In the genomic region with DNA sequence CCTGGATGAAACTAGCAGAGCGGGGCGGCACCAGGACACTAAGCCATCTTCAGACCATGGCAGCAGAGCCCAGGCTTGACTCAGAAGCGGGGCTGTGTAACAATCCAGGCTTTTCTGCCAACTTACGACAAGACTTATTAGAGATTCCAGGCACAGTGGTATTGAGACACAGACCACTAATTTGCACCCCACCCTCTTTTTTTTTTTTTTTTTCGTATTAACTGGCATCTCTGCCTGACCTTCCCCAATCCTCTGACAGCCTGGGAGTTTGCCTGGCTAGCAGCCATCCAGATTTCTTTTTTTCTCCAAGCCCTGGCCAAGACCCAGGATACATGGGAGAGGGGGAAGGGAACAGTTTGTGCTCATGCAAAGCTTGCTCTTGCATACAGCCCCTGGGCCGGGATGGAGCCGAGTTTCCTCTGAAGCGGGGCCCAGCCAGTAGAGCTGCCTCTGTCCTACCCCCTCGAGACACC, we compare ENCODE assay signal across 15 cellular contexts.
A peak's percentile ranks its signal among the peaks of the same experiment; 100 is the strongest.
DNase-seq lines count a peak whose midpoint lies in the region; ATAC-seq and TF ChIP-seq lines count a peak whose summit lies in the region.
"Had no signal": no experiment of that assay in that cellular context is flagged by ENCODE, and none has a peak within 500 bp of the region (broad histone marks: within the 10 kb centered on the region; RNA-seq: fewer than 3 reads in every experiment).

No MANE protein-coding gene starts in this region.

- ATAC-seq in left cardiac atrium (peak; percentile 78 to 80), HG03521 (IDR thresholded peaks at IDR 0.05; ENCODE audit: unreplicated experiment) (no peak)
- ATAC-seq in activated naive CD4-positive, alpha-beta T cell treated with anti-CD3 and anti-CD28 coated beads, Interleukin-2, amount 50 U/mL, for 72 hours: no peak

- H3K27ac ChIP-seq in GM23248: no peak overlapping the region
- no peak overlapping the region for H3K27ac ChIP-seq in adrenal gland
- no peak overlapping the region for H3K27ac ChIP-seq in neural progenitor cell

- no peaks in the 10 kb centered on the region for H3K79me2 ChIP-seq in GM23248 (ENCODE audit: insufficient read depth)
- H3K79me2 ChIP-seq in neural progenitor cell (ENCODE audit: low read depth): no peaks in the 10 kb centered on the region

- in situ Hi-C loops in GM23248 (cut with MboI): no loop called here

- DNase-seq in GM23248 (peak; percentile 56), adrenal gland (peak; percentile 22 to 65 (median 48)), left cardiac atrium (peak; percentile 61), renal cortical epithelial cell (ENCODE audit: low read depth) (peak; percentile 52), NCI-H226 (no peak), neural progenitor cell (ENCODE audit: low spot score) (no peak)
- DNase-seq in activated naive CD4-positive, alpha-beta T cell treated with anti-CD3 and anti-CD28 coated beads, Interleukin-2, amount 50 U/mL, for 72 hours (ENCODE audit: low spot score in 2 of 2): no peak
- DNase-seq: stimulated activated CD4-positive, alpha-beta T cell treated with anti-CD3 and anti-CD28 coated beads, Interleukin-4, amount 100 ng/mL, for 1 hour had no signal

- H3F3A ChIP-seq in GM23248 (ENCODE audit: insufficient read depth): no peaks in the 10 kb centered on the region
- H3F3A ChIP-seq in neural progenitor cell (ENCODE audit: low read depth): no peaks in the 10 kb centered on the region

- 0 out of 2 replicates have a peak, but pooled peaks cover 4% of the 10 kb centered on the region for H3K27me3 ChIP-seq in GM23248 (replicated peaks; ENCODE audit: insufficient read depth)
- H3K27me3 ChIP-seq in adrenal gland: no peaks in the 10 kb centered on the region
- H3K27me3 ChIP-seq in neural progenitor cell: peaks cover 3% of the 10 kb centered on the region

- H3K4me3 ChIP-seq in GM23248 (no peak overlapping the region), adrenal gland (no peak overlapping the region), neural progenitor cell (no peak overlapping the region)
- H3K4me3 ChIP-seq: thoracic aorta had no signal

- H3K36me3 ChIP-seq in GM23248 (ENCODE audit: low read depth) (no peaks in the 10 kb centered on the region), adrenal gland (replicated peaks in 1 of 2) (no peaks in the 10 kb centered on the region), neural progenitor cell (no peaks in the 10 kb centered on the region)
- H3K36me3 ChIP-seq: thoracic aorta had no signal

- WGBS in GM23248 (ENCODE audit: low coverage in 1 of 2, low lambda C conversion rate in 2 of 2, missing lambda C conversion rate in 2 of 2), 2 experiments: 5 to 8% methylated on average over 9 of the region's 9 CpGs
- WGBS in adrenal gland, 4 donors: 48 to 60% (median 56%) methylated on average over 8 to 9 of the region's 9 CpGs

- H3K9ac ChIP-seq in GM23248 (no peak overlapping the region), neural progenitor cell (no peak overlapping the region)

- H3K36me3 Mint-ChIP-seq in activated naive CD4-positive, alpha-beta T cell treated with anti-CD3 and anti-CD28 coated beads, Interleukin-2, amount 50 U/mL, for 72 hours: no peaks in the 10 kb centered on the region
- no peaks in the 10 kb centered on the region for H3K36me3 Mint-ChIP-seq in neural progenitor cell
- H3K36me3 Mint-ChIP-seq: immature natural killer cell, T-cell had no signal

- H2AFZ ChIP-seq in GM23248 (no peak overlapping the region), neural progenitor cell (replicated peaks) (no peak overlapping the region)

- H3K9me3 ChIP-seq in GM23248 (ENCODE audit: low read depth): no peaks in the 10 kb centered on the region
- no peaks in the 10 kb centered on the region for H3K9me3 ChIP-seq in adrenal gland (replicated peaks in 1 of 3)
- no peaks in the 10 kb centered on the region for H3K9me3 ChIP-seq in neural progenitor cell (ENCODE audit: low read depth)
- H3K9me3 ChIP-seq: thoracic aorta had no signal

- peaks cover 3% of the 10 kb centered on the region for H3K4me1 Mint-ChIP-seq in neural progenitor cell

- H4K20me1 ChIP-seq in GM23248 (ENCODE audit: insufficient read depth) (no peaks in the 10 kb centered on the region), neural progenitor cell (ENCODE audit: low read depth) (no peaks in the 10 kb centered on the region)

- no peaks in the 10 kb centered on the region for H3K9me2 ChIP-seq in GM23248 (ENCODE audit: insufficient read depth)

- no peak overlapping the region for H3K27ac Mint-ChIP-seq in activated naive CD4-positive, alpha-beta T cell treated with anti-CD3 and anti-CD28 coated beads, Interleukin-2, amount 50 U/mL, for 72 hours
- no peak overlapping the region for H3K27ac Mint-ChIP-seq in neural progenitor cell
- H3K27ac Mint-ChIP-seq: effector memory CD8-positive, alpha-beta T cell; T-cell had no signal

- H3K27me3 Mint-ChIP-seq in neural progenitor cell (ENCODE audit: insufficient read depth, low read depth): peaks cover 10% of the 10 kb centered on the region

- no peak for TF ChIP-seq POLR2A in adrenal gland (IDR thresholded peaks at IDR 0.05)

- H3K4me3 Mint-ChIP-seq in neural progenitor cell: no peak overlapping the region
- H3K4me3 Mint-ChIP-seq: activated naive CD8-positive, alpha-beta T cell treated with anti-CD3 and anti-CD28 coated beads, Interleukin-2, amount 10 ng/mL, durations not matched to agents 7 days and 5 days; CD8-positive, alpha-beta memory T cell; effector memory CD8-positive, alpha-beta T cell; T-cell had no signal

- intact Hi-C loops in adrenal gland (cut with DNase I): no loop called here
- intact Hi-C loops in left cardiac atrium (cut with DNase I): no loop called here

- H3K9me3 Mint-ChIP-seq in activated naive CD4-positive, alpha-beta T cell treated with anti-CD3 and anti-CD28 coated beads, Interleukin-2, amount 50 U/mL, for 72 hours: no peaks in the 10 kb centered on the region
- H3K9me3 Mint-ChIP-seq in neural progenitor cell: no peaks in the 10 kb centered on the region
- H3K9me3 Mint-ChIP-seq: activated naive CD8-positive, alpha-beta T cell treated with anti-CD3 and anti-CD28 coated beads, Interleukin-2, amount 10 ng/mL, durations not matched to agents 7 days and 5 days; effector memory CD8-positive, alpha-beta T cell; immature natural killer cell had no signal

- H3K4me2 ChIP-seq in GM23248 (ENCODE audit: unreplicated experiment): no peak overlapping the region
- no peak overlapping the region for H3K4me2 ChIP-seq in neural progenitor cell

- H3K4me1 ChIP-seq in GM23248 (ENCODE audit: insufficient read depth) (no peaks in the 10 kb centered on the region), adrenal gland (replicated peaks in 1 of 2) (no peaks in the 10 kb centered on the region), neural progenitor cell (no peaks in the 10 kb centered on the region)

- TF ChIP-seq CTCF in adrenal gland (IDR thresholded peaks at IDR 0.05): no peak
- TF ChIP-seq CTCF in neural progenitor cell (IDR thresholded peaks at IDR 0.05): no peak

Comparison
In these comparisons a context has a peak if more than half of its experiments do, and no peak if none do; other contexts are left out.
1. DNase-seq: peak in GM23248 (single experiment), adrenal gland (7 of 7), left cardiac atrium (single experiment) and renal cortical epithelial cell (single experiment); none in NCI-H226 (single experiment), activated naive CD4-positive, alpha-beta T cell treated with anti-CD3 and anti-CD28 coated beads, Interleukin-2, amount 50 U/mL, for 72 hours (0 of 2) and neural progenitor cell (single experiment).
2. ATAC-seq: peak in left cardiac atrium (2 of 2); none in HG03521 (single experiment) and activated naive CD4-positive, alpha-beta T cell treated with anti-CD3 and anti-CD28 coated beads, Interleukin-2, amount 50 U/mL, for 72 hours (0 of 2).